In the genomic region with DNA sequence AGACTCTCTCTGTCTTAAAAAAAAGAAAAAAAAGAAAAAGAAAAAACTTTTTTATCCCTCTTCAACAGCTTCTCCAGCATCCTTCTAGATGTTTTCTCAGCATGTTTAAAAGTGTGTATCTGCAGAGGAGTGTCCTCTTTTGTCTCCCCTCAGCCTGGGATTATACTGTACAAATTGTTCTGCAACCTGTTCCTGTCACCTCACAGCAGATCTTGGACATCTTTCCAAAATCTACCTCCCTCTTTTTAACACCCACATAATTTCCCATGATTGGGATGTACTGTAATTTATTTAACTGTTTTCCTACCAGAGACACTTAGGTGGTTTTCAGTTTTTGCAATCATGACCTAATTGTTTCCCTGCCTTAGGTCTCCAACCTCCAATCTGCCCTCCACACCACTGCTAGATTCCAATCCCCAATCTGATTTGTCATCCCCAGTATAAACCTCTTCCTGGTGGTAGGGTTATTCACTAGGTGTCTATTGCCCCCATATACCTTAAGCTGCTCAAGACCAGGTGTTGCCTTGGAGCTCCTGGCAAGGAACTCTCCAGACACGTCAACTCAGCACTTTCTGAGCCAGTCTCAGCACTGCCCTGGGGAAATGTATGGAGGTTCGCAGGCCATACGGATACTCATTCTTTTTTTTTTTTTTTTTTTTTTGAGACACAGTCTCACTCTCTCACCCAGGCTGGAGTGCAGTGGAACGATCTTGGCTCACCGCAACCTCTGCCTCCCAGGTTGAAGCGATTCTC, we compare ENCODE assay signal across 12 cellular contexts. TPM values are rescaled to one million over a fixed set of nuclear protein-coding genes. Genes with fewer than 3 reads are reported as not detected.
DNase-seq lines count a peak whose midpoint lies in the region; ATAC-seq, FAIRE-seq and TF ChIP-seq lines count a peak whose summit lies in the region.
"Had no signal": no experiment of that assay in that cellular context is flagged by ENCODE, and none has a peak within 500 bp of the region (broad histone marks: within the 10 kb centered on the region; RNA-seq: fewer than 3 reads in every experiment).

No MANE protein-coding gene starts in this region.

- dilution Hi-C loops in keratinocyte (cut with MboI; ENCODE audit: extremely low pct_ligation_motif_present, low sequenced_read_pairs): no loop called here

- no peak for DNase-seq in HEK293T (ENCODE audit: extremely low spot score)
- DNase-seq in activated T-helper 2 cell treated with anti-CD3 and anti-CD28 coated beads, Interferon-gamma antibody, Interleukin-2, Interleukin-4, amounts not matched to agents 10 μg/mL and 5 μg/mL and 100 μg/mL, durations not matched to agents 14 hours and 24 hours and 36 hours (ENCODE audit: low spot score): no peak
- DNase-seq in keratinocyte (ENCODE audit: low read depth, low spot score): peak; percentile 46
- DNase-seq in stomach: no peak
- no peak for DNase-seq in COLO829 (ENCODE audit: low spot score)
- no peak for DNase-seq in osteoblast (ENCODE audit: insufficient read length, low spot score, missing footprints)
- DNase-seq: activated T-cell treated with anti-CD3 and anti-CD28 coated beads, Interleukin-2, amount 50 U/mL, for 1 hour; midbrain; stimulated activated CD4-positive, alpha-beta T cell treated with anti-CD3 and anti-CD28 coated beads, Interleukin-4, amount 100 ng/mL, for 4 hours had no signal

- 89 to 94% (median 93%) methylated on average over 6 of the region's 6 CpGs for WGBS in stomach, 5 donors

- peaks cover 2% of the 10 kb centered on the region for H3K9me1 ChIP-seq in keratinocyte (ENCODE audit: control insufficient read depth, extremely low read depth, insufficient read depth, low read length)

- TF ChIP-seq CTCF in keratinocyte (optimal IDR thresholded peaks at IDR 0.05 in 1 of 3, IDR thresholded peaks at IDR 0.05 in 1 of 3, conservative IDR thresholded peaks at IDR 0.05 in 1 of 3; ENCODE audit: extremely low read depth in 1 of 3, insufficient read depth in 2 of 3, low read length in 3 of 3): no peak
- TF ChIP-seq CTCF in stomach (IDR thresholded peaks at IDR 0.05): no peak
- no peak for TF ChIP-seq CTCF in osteoblast (IDR thresholded peaks at IDR 0.05; ENCODE audit: extremely low read depth, low read depth, low read length)

- no peak overlapping the region for H3K4me2 ChIP-seq in keratinocyte (ENCODE audit: control insufficient read depth, extremely low read depth, insufficient read depth, low read depth, low read length)
- no peak overlapping the region for H3K4me2 ChIP-seq in osteoblast (ENCODE audit: insufficient read depth, low read length)

- H3K4me1 ChIP-seq in keratinocyte (ENCODE audit: control insufficient read depth, extremely low read depth, insufficient read depth, low read length): peaks cover 38% of the 10 kb centered on the region
- H3K4me1 ChIP-seq in stomach: peaks cover 74 to 98% (median 83%) of the 10 kb centered on the region in 4 donors
- peaks cover 24% of the 10 kb centered on the region for H3K4me1 ChIP-seq in osteoblast (ENCODE audit: insufficient read depth, low read length)

- H3K27me3 Mint-ChIP-seq in activated T-helper 2 cell treated with anti-CD3 and anti-CD28 coated beads, Interferon-gamma antibody, Interleukin-2, Interleukin-4, amounts not matched to agents 10 μg/mL and 5 μg/mL and 100 μg/mL, durations not matched to agents 14 hours and 24 hours and 36 hours (ENCODE audit: low read depth): no peaks in the 10 kb centered on the region

- H3K27ac ChIP-seq in keratinocyte (ENCODE audit: control insufficient read depth, insufficient read depth, low read length): peak overlapping the region; percentile 78
- peak overlapping the region; percentile 90 to 97 (median 94) for H3K27ac ChIP-seq in stomach
- no peak overlapping the region for H3K27ac ChIP-seq in osteoblast (ENCODE audit: low read depth, low read length)

- H3K4me1 Mint-ChIP-seq in activated T-helper 2 cell treated with anti-CD3 and anti-CD28 coated beads, Interferon-gamma antibody, Interleukin-2, Interleukin-4, amounts not matched to agents 10 μg/mL and 5 μg/mL and 100 μg/mL, durations not matched to agents 14 hours and 24 hours and 36 hours (ENCODE audit: low read depth): peaks cover 62% of the 10 kb centered on the region

- TF ChIP-seq EP300 in stomach (IDR thresholded peaks at IDR 0.05): no peak

- H3K79me2 ChIP-seq in keratinocyte (ENCODE audit: control insufficient read depth, insufficient read depth, low read length): no peaks in the 10 kb centered on the region
- H3K79me2 ChIP-seq in osteoblast (ENCODE audit: insufficient read depth, low read length): no peaks in the 10 kb centered on the region

- H4K20me1 ChIP-seq in keratinocyte (ENCODE audit: control insufficient read depth, extremely low read depth, insufficient read depth, low read length) (no peaks in the 10 kb centered on the region), osteoblast (ENCODE audit: insufficient read depth, low read length) (no peaks in the 10 kb centered on the region)

- POLR2A ChIA-PET in HEK293T (lab: Yijun Ruan, JAX): interaction anchor here (12.3 kb wide), 1 partner anchor 18 kb away, joined by 317 read pairs; the partner anchor contains the start of gene DDIT4

- no peaks in the 10 kb centered on the region for H3K9me3 Mint-ChIP-seq in activated T-helper 2 cell treated with anti-CD3 and anti-CD28 coated beads, Interferon-gamma antibody, Interleukin-2, Interleukin-4, amounts not matched to agents 10 μg/mL and 5 μg/mL and 100 μg/mL, durations not matched to agents 14 hours and 24 hours and 36 hours

- H3K4me3 ChIP-seq in keratinocyte (ENCODE audit: control insufficient read depth in 2 of 3, extremely low read depth in 1 of 3, insufficient read depth in 2 of 3, low read depth in 1 of 3, low read length in 3 of 3): no peak overlapping the region
- H3K4me3 ChIP-seq in stomach: no peak overlapping the region
- H3K4me3 ChIP-seq in osteoblast (ENCODE audit: insufficient read depth, low read length): no peak overlapping the region
- H3K4me3 ChIP-seq: SJSA1 had no signal

- TF ChIP-seq POLR2A in stomach (IDR thresholded peaks at IDR 0.05): no peak

- no peak for ATAC-seq in SK-N-SH treated with all-trans-retinoic acid at 6 μM for 48 hours
- no peak for ATAC-seq in GM18870 (IDR thresholded peaks at IDR 0.05; ENCODE audit: unreplicated experiment)

- H3K9me3 ChIP-seq in keratinocyte (ENCODE audit: control insufficient read depth, low read depth, low read length) (no peaks in the 10 kb centered on the region), stomach (no peaks in the 10 kb centered on the region), osteoblast (ENCODE audit: low read depth, low read length) (no peaks in the 10 kb centered on the region)
- H3K9me3 ChIP-seq: SJSA1 had no signal

- H3K4me3 Mint-ChIP-seq in activated T-helper 2 cell treated with anti-CD3 and anti-CD28 coated beads, Interferon-gamma antibody, Interleukin-2, Interleukin-4, amounts not matched to agents 10 μg/mL and 5 μg/mL and 100 μg/mL, durations not matched to agents 14 hours and 24 hours and 36 hours (ENCODE audit: low read depth): no peak overlapping the region

- H3K27ac Mint-ChIP-seq in activated T-helper 2 cell treated with anti-CD3 and anti-CD28 coated beads, Interferon-gamma antibody, Interleukin-2, Interleukin-4, amounts not matched to agents 10 μg/mL and 5 μg/mL and 100 μg/mL, durations not matched to agents 14 hours and 24 hours and 36 hours: peak overlapping the region; percentile 72

- FAIRE-seq in keratinocyte (lab: Jason Lieb, UNC): no peak

- no peaks in the 10 kb centered on the region for H3K36me3 Mint-ChIP-seq in activated T-helper 2 cell treated with anti-CD3 and anti-CD28 coated beads, Interferon-gamma antibody, Interleukin-2, Interleukin-4, amounts not matched to agents 10 μg/mL and 5 μg/mL and 100 μg/mL, durations not matched to agents 14 hours and 24 hours and 36 hours (ENCODE audit: low read depth)

- CTCF ChIA-PET in HEK293T (lab: Yijun Ruan, JAX): no interaction called here

- intact Hi-C loops in activated T-helper 2 cell treated with anti-CD3 and anti-CD28 coated beads, Interferon-gamma antibody, Interleukin-2, Interleukin-4, amounts not matched to agents 10 μg/mL and 5 μg/mL and 100 μg/mL, durations not matched to agents 14 hours and 24 hours and 36 hours (cut with micrococcal nuclease): no loop called here
- intact Hi-C loops in stomach (cut with DNase I; ENCODE audit: low total_unique reads): no loop called here

- H3K9ac ChIP-seq in keratinocyte (ENCODE audit: control insufficient read depth, extremely low read depth, insufficient read depth, low read length): no peak overlapping the region

- no peaks in the 10 kb centered on the region for H3K36me3 ChIP-seq in keratinocyte (ENCODE audit: control insufficient read depth in 2 of 2, extremely low read depth in 1 of 2, insufficient read depth in 2 of 2, low read length in 2 of 2)
- H3K36me3 ChIP-seq in stomach: no peaks in the 10 kb centered on the region
- H3K36me3 ChIP-seq in osteoblast (ENCODE audit: insufficient read depth, low read length): no peaks in the 10 kb centered on the region

- H3K27me3 ChIP-seq in keratinocyte (ENCODE audit: control insufficient read depth, extremely low read depth, insufficient read depth, low read length): no peaks in the 10 kb centered on the region
- H3K27me3 ChIP-seq in stomach: no peaks in the 10 kb centered on the region
- H3K27me3 ChIP-seq in osteoblast (ENCODE audit: insufficient read depth, low read length): no peaks in the 10 kb centered on the region
- H3K27me3 ChIP-seq: SJSA1 had no signal

- H2AFZ ChIP-seq in keratinocyte (ENCODE audit: control insufficient read depth, low read length) (no peak overlapping the region), osteoblast (ENCODE audit: low read length) (no peak overlapping the region)

RNA-seq across cellular contexts. Expression of gene DDIT4, which starts 17.6 kb away (rescaled TPM):
- 543 and 569 TPM in 2 replicates for total RNA-seq in activated T-helper 2 cell treated with anti-CD3 and anti-CD28 coated beads, Interferon-gamma antibody, Interleukin-2, Interleukin-4, amounts not matched to agents 10 μg/mL and 5 μg/mL and 100 μg/mL, durations not matched to agents 14 hours and 24 hours and 36 hours
- polyA plus RNA-seq in keratinocyte: 153 to 289 TPM (median 248 TPM) in 3 replicates
- 227 TPM for polyA plus RNA-seq in keratinocyte (2011; ENCODE audit: low read depth)
- polyA plus RNA-seq in keratinocyte (2011; cell fraction: cytosol; rRNA removed): 88.3 and 149 TPM in 2 replicates
- polyA plus RNA-seq in keratinocyte (2011; cell fraction: nucleus; rRNA removed): 237 and 241 TPM in 2 replicates
- polyA plus RNA-seq in keratinocyte (2012; ENCODE audit: low replicate concordance): 409 and 466 TPM in 2 replicates
- 214 to 285 TPM (median 225 TPM) in 3 replicates for polyA minus RNA-seq in keratinocyte
- 466 TPM for polyA minus RNA-seq in keratinocyte (2011; cell fraction: cytosol; rRNA and poly(A)+ RNA removed)
- polyA minus RNA-seq in keratinocyte (2011; cell fraction: nucleus; rRNA and poly(A)+ RNA removed): 259 and 281 TPM in 2 replicates
- total RNA-seq in stomach: 100 to 1,000 TPM in 4 of 5 donors, 10 to 100 TPM in 1; 89.9 to 188 (median 154) TPM
- polyA plus RNA-seq in stomach: 100 to 1,000 TPM; 122 to 176 (median 170) TPM
- 366 and 522 TPM in 2 replicates for total RNA-seq in osteoblast

RNA-seq across cellular contexts. Expression of gene ASCC1, which starts 40.1 kb away (rescaled TPM):
- 46.2 and 49.6 TPM in 2 replicates for total RNA-seq in activated T-helper 2 cell treated with anti-CD3 and anti-CD28 coated beads, Interferon-gamma antibody, Interleukin-2, Interleukin-4, amounts not matched to agents 10 μg/mL and 5 μg/mL and 100 μg/mL, durations not matched to agents 14 hours and 24 hours and 36 hours
- polyA plus RNA-seq in keratinocyte: 21.3 to 32.9 TPM (median 31.9 TPM) in 3 replicates
- polyA plus RNA-seq in keratinocyte (2011; ENCODE audit: low read depth): 21.0 TPM
- 23.9 and 39.4 TPM in 2 replicates for polyA plus RNA-seq in keratinocyte (2011; cell fraction: cytosol; rRNA removed)
- polyA plus RNA-seq in keratinocyte (2011; cell fraction: nucleus; rRNA removed): 26.3 and 28.9 TPM in 2 replicates
- 18.0 and 27.0 TPM in 2 replicates for polyA plus RNA-seq in keratinocyte (2012; ENCODE audit: low replicate concordance)
- polyA minus RNA-seq in keratinocyte: 12.9 to 33.0 TPM (median 25.1 TPM) in 3 replicates
- polyA minus RNA-seq in keratinocyte (2011; cell fraction: cytosol; rRNA and poly(A)+ RNA removed): 22.6 TPM
- polyA minus RNA-seq in keratinocyte (2011; cell fraction: nucleus; rRNA and poly(A)+ RNA removed): 14.8 and 26.8 TPM in 2 replicates
- total RNA-seq in stomach: 100 to 1,000 TPM in 1 of 5 donors, 10 to 100 TPM in 2, 1 to 10 TPM in 2; 4.3 to 142 (median 19.4) TPM
- 10 to 100 TPM in 2 of 3 donors, 1 to 10 TPM in 1; 8.4 to 14.7 (median 12.5) TPM for polyA plus RNA-seq in stomach
- total RNA-seq in osteoblast: 40.2 and 50.1 TPM in 2 replicates

RNA-seq across cellular contexts. Expression of gene ANAPC16, which starts 40.3 kb away (rescaled TPM):
- total RNA-seq in activated T-helper 2 cell treated with anti-CD3 and anti-CD28 coated beads, Interferon-gamma antibody, Interleukin-2, Interleukin-4, amounts not matched to agents 10 μg/mL and 5 μg/mL and 100 μg/mL, durations not matched to agents 14 hours and 24 hours and 36 hours: 94.1 and 95.9 TPM in 2 replicates
- polyA plus RNA-seq in keratinocyte (61.6 to 93.9 TPM (median 70.2 TPM) in 3 replicates), stomach (100 to 1,000 TPM; 164 to 231 (median 170) TPM)
- polyA plus RNA-seq in keratinocyte (2011; ENCODE audit: low read depth): 49.2 TPM
- polyA plus RNA-seq in keratinocyte (2011; cell fraction: cytosol; rRNA removed): 39.7 and 67.5 TPM in 2 replicates
- 14.3 and 21.5 TPM in 2 replicates for polyA plus RNA-seq in keratinocyte (2011; cell fraction: nucleus; rRNA removed)
- polyA plus RNA-seq in keratinocyte (2012; ENCODE audit: low replicate concordance): 50.0 and 66.0 TPM in 2 replicates
- polyA minus RNA-seq in keratinocyte: 10.7 to 23.5 TPM (median 17.1 TPM) in 3 replicates
- polyA minus RNA-seq in keratinocyte (2011; cell fraction: cytosol; rRNA and poly(A)+ RNA removed): 8.2 TPM
- polyA minus RNA-seq in keratinocyte (2011; cell fraction: nucleus; rRNA and poly(A)+ RNA removed): 4.5 and 6.1 TPM in 2 replicates
- total RNA-seq in stomach (100 to 1,000 TPM in 2 of 5 donors, 10 to 100 TPM in 3; 12.7 to 104 (median 68.8) TPM), osteoblast (50.7 and 58.0 TPM in 2 replicates)
